19 cellular contexts compared by ENCODE assay signal in the genomic region with DNA sequence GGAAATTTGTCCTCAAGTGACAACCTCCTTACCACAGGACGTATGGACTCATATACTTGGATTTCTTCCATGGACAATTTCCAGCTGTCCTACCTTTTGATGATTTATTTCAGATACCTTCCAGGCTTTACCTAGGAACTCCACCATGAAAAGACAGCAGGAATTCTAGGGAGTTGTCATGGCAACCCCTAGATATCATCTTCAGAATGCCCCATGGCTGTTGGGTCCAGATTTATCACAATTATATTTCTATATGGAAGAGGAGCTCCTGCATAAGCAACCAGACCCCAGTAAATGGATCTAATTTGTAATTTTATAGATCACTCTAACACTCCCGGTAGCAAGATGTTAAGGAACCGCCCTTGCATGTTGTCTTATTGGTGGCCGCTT.
DNase-seq lines count a peak whose midpoint lies in the region; ATAC-seq and TF ChIP-seq lines count a peak whose summit lies in the region.
"Had no signal": no experiment of that assay in that cellular context is flagged by ENCODE, and none has a peak within 500 bp of the region (broad histone marks: within the 10 kb centered on the region; RNA-seq: fewer than 3 reads in every experiment).

No MANE protein-coding gene starts in this region.

- WGBS in smooth muscle cell (ENCODE audit: low lambda C conversion rate): 85% methylated on average over 4 of the region's 4 CpGs

- H3K4me1 ChIP-seq in smooth muscle cell (ENCODE audit: low read depth): no peaks in the 10 kb centered on the region

- H4K20me1 ChIP-seq in neural cell (ENCODE audit: insufficient read depth): no peaks in the 10 kb centered on the region
- H4K20me1 ChIP-seq in smooth muscle cell (ENCODE audit: low read depth): no peaks in the 10 kb centered on the region
- H4K20me1 ChIP-seq: BLaER1 had no signal

- no peak for TF ChIP-seq CTCF in neural cell (IDR thresholded peaks at IDR 0.05; ENCODE audit: poor library complexity, severe bottlenecking)
- TF ChIP-seq CTCF in smooth muscle cell (IDR thresholded peaks at IDR 0.05; ENCODE audit: borderline replicate concordance, insufficient read depth, poor library complexity, severe bottlenecking): no peak

- H3K9ac ChIP-seq in neural cell (ENCODE audit: low read length): no peak overlapping the region
- H3K9ac ChIP-seq in smooth muscle cell (ENCODE audit: low read depth): no peak overlapping the region
- H3K9ac ChIP-seq: BLaER1 had no signal

- H3K4me2 ChIP-seq in neural cell (ENCODE audit: low read length) (peak overlapping the region; percentile 16), smooth muscle cell (peak overlapping the region; percentile 46)
- H3K4me2 ChIP-seq: BLaER1 had no signal

- DNase-seq in EH (ENCODE audit: low read depth) (peak; percentile 7), SK-N-DZ (ENCODE audit: low spot score) (peak; percentile 60), smooth muscle cell (lab: John Stamatoyannopoulos, UW; ENCODE audit: unreplicated experiment) (no peak)
- DNase-seq in activated T-cell treated with anti-CD3 and anti-CD28 coated beads, Interleukin-2, amount 50 U/mL, for 1 hour: no peak
- DNase-seq: 8988T; CD4-positive, CD25-positive, alpha-beta regulatory T cell; DMS153; DND-41; KG1; NCI-H1694 treated with DMSO at 0.1 percent for 48 hours; NCI-H2081; NCI-H524; NCI-H774; PC-3 had no signal

- no peak overlapping the region for H3K4me3 ChIP-seq in neural cell (ENCODE audit: low read length)
- H3K4me3 ChIP-seq in smooth muscle cell: no peak overlapping the region
- H3K4me3 ChIP-seq: BLaER1, MG63 had no signal

- H3K36me3 ChIP-seq in neural cell (ENCODE audit: insufficient read depth, low read length) (no peaks in the 10 kb centered on the region), smooth muscle cell (ENCODE audit: low read depth) (no peaks in the 10 kb centered on the region)
- H3K36me3 ChIP-seq: BLaER1, MG63 had no signal

- ATAC-seq in HG03565 (IDR thresholded peaks at IDR 0.05; ENCODE audit: unreplicated experiment): no peak
- no peak for ATAC-seq in HG03280 (IDR thresholded peaks at IDR 0.05; ENCODE audit: unreplicated experiment)
- ATAC-seq: PC-3 had no signal

- no peaks in the 10 kb centered on the region for H3F3A ChIP-seq in neural cell (ENCODE audit: insufficient read depth, low read length, poor library complexity, severe bottlenecking)
- H3F3A ChIP-seq in smooth muscle cell (ENCODE audit: low read depth): no peaks in the 10 kb centered on the region

- H2AFZ ChIP-seq in neural cell (ENCODE audit: low read depth, low read length): no peak overlapping the region
- no peak overlapping the region for H2AFZ ChIP-seq in smooth muscle cell (ENCODE audit: low read depth)

- H3K27me3 ChIP-seq in neural cell (ENCODE audit: insufficient read depth, low read depth, low read length): no peaks in the 10 kb centered on the region
- no peaks in the 10 kb centered on the region for H3K27me3 ChIP-seq in smooth muscle cell (ENCODE audit: low read depth)
- H3K27me3 ChIP-seq: BLaER1, MG63 had no signal

- H3K9me3 ChIP-seq in neural cell (ENCODE audit: low read length) (no peaks in the 10 kb centered on the region), smooth muscle cell (replicated peaks; ENCODE audit: low read depth) (no peaks in the 10 kb centered on the region)
- H3K9me3 ChIP-seq: BLaER1, MG63 had no signal

- TF ChIP-seq EP300 in neural cell (conservative IDR thresholded peaks at IDR 0.05; ENCODE audit: poor library complexity, severe bottlenecking): no peak

- H3K79me2 ChIP-seq in neural cell (replicated peaks; ENCODE audit: insufficient read depth, low read length): no peaks in the 10 kb centered on the region
- H3K79me2 ChIP-seq in smooth muscle cell (ENCODE audit: low read depth): no peaks in the 10 kb centered on the region

- no peaks in the 10 kb centered on the region for H3K9me2 ChIP-seq in neural cell (ENCODE audit: insufficient read depth, low read length)

- no peak for TF ChIP-seq RAD21 in neural cell (conservative IDR thresholded peaks at IDR 0.05)

- H3K27ac ChIP-seq in neural cell (ENCODE audit: low read length) (peak overlapping the region; percentile 17), smooth muscle cell (ENCODE audit: low read depth) (no peak overlapping the region)
- H3K27ac ChIP-seq: BLaER1 had no signal

TF ChIP-seq in neural cell, 6 proteins besides CTCF, POLR2A, EP300 and RAD21:
- TF ChIP-seq TAF1 (IDR thresholded peaks at IDR 0.05; ENCODE audit: low read depth) (no peak), EZH2 (IDR thresholded peaks at IDR 0.05; ENCODE audit: borderline replicate concordance, insufficient read depth, low read length, poor library complexity, severe bottlenecking) (no peak), SMC3 (conservative IDR thresholded peaks at IDR 0.05; ENCODE audit: poor library complexity) (no peak)
- TF ChIP-seq, protein P1, sequence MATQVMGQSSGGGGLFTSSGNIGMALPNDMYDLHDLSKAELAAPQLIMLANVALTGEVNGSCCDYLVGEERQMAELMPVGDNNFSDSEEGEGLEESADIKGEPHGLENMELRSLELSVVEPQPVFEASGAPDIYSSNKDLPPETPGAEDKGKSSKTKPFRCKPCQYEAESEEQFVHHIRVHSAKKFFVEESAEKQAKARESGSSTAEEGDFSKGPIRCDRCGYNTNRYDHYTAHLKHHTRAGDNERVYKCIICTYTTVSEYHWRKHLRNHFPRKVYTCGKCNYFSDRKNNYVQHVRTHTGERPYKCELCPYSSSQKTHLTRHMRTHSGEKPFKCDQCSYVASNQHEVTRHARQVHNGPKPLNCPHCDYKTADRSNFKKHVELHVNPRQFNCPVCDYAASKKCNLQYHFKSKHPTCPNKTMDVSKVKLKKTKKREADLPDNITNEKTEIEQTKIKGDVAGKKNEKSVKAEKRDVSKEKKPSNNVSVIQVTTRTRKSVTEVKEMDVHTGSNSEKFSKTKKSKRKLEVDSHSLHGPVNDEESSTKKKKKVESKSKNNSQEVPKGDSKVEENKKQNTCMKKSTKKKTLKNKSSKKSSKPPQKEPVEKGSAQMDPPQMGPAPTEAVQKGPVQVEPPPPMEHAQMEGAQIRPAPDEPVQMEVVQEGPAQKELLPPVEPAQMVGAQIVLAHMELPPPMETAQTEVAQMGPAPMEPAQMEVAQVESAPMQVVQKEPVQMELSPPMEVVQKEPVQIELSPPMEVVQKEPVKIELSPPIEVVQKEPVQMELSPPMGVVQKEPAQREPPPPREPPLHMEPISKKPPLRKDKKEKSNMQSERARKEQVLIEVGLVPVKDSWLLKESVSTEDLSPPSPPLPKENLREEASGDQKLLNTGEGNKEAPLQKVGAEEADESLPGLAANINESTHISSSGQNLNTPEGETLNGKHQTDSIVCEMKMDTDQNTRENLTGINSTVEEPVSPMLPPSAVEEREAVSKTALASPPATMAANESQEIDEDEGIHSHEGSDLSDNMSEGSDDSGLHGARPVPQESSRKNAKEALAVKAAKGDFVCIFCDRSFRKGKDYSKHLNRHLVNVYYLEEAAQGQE (IDR thresholded peaks at IDR 0.05; ENCODE audit: borderline replicate concordance): peak; percentile 48

Comparison
In these comparisons a context has a peak if more than half of its experiments do, and no peak if none do; other contexts are left out.
1. DNase-seq: peak in EH (single experiment) and SK-N-DZ (single experiment); none in smooth muscle cell (single experiment) and activated T-cell treated with anti-CD3 and anti-CD28 coated beads, Interleukin-2, amount 50 U/mL, for 1 hour (single experiment).